Comparison of ENCODE assay signal across 20 cellular contexts in genomic region chr1:63777965-63778880, GRCh38.
DNase-seq lines count a peak whose midpoint lies in the region; ATAC-seq and FAIRE-seq lines count a peak whose summit lies in the region.
"Had no signal": no experiment of that assay in that cellular context is flagged by ENCODE, and none has a peak within 500 bp of the region (broad histone marks: within the 10 kb centered on the region; RNA-seq: fewer than 3 reads in every experiment).

No MANE protein-coding gene starts in this region.

- ATAC-seq in HG02678 (IDR thresholded peaks at IDR 0.05; ENCODE audit: unreplicated experiment) (no peak), HG03196 (IDR thresholded peaks at IDR 0.05; ENCODE audit: unreplicated experiment) (no peak)

- DNase-seq in NCI-H2029 treated with DMSO at 0.1 percent for 48 hours (lab: John Stamatoyannopoulos, UW) = peak; percentile 26
- DNase-seq in NCI-H2029 (lab: John Stamatoyannopoulos, UW) = no peak
- DNase-seq in adipocyte (ENCODE audit: low read depth) = no peak
- no peak for DNase-seq in AML-193 (lab: John Stamatoyannopoulos, UW)
- DNase-seq in EL = no peak
- DNase-seq: CD4-positive, alpha-beta memory T cell; DMS79; KG1; NCI-H1436 treated with DMSO at 0.1 percent for 48 hours; NCI-H2081 treated with DMSO at 0.1 percent for 48 hours; NCI-H510A; Peyer's patch; Right ventricle myocardium superior; SK-N-SH; T-helper 1 cell had no signal

- H3K9ac ChIP-seq in adipocyte (ENCODE audit: low read length) = no peak overlapping the region
- H3K9ac ChIP-seq: SK-N-SH had no signal

- no peaks in the 10 kb centered on the region for H3K27me3 ChIP-seq in adipocyte (replicated peaks; ENCODE audit: control insufficient read depth, insufficient read depth, low read length)
- H3K27me3 ChIP-seq: Peyer's patch had no signal

- peaks cover 48% of the 10 kb centered on the region for H3K4me1 ChIP-seq in adipocyte (ENCODE audit: control insufficient read depth, insufficient read depth, low read length)

- FAIRE-seq in islet of Langerhans (lab: Jason Lieb, UNC) = peak; percentile 55
- FAIRE-seq: G401.6, GM18507 had no signal

- H3K36me3 ChIP-seq in adipocyte (ENCODE audit: control insufficient read depth, insufficient read depth, low read length, severe bottlenecking) = no peaks in the 10 kb centered on the region
- H3K36me3 ChIP-seq: Peyer's patch had no signal

- H3K4me3 ChIP-seq in adipocyte (ENCODE audit: low read length) = peak overlapping the region; percentile 96
- H3K4me3 ChIP-seq: Peyer's patch had no signal

- no peaks in the 10 kb centered on the region for H3K9me3 ChIP-seq in adipocyte (ENCODE audit: control insufficient read depth, low read length)
- H3K9me3 ChIP-seq: Peyer's patch, SK-N-SH had no signal
